ENCODE assay signal across 25 cellular contexts in genomic region chr5:53590759-53591158, GRCh38.
"Had no signal": no experiment of that assay in that cellular context is flagged by ENCODE, and none has a peak within 500 bp of the region (broad histone marks: within the 10 kb centered on the region; RNA-seq: fewer than 3 reads in every experiment).

No MANE protein-coding gene starts in this region.

- ATAC-seq: activated CD8-positive, alpha-beta memory T cell treated with anti-CD3 and anti-CD28 coated beads, Interleukin-2, amount 10 ng/mL, durations not matched to agents 7 days and 5 days; activated naive CD4-positive, alpha-beta T cell treated with anti-CD3 and anti-CD28 coated beads, Interleukin-2, amount 50 U/mL, for 72 hours; activated naive CD8-positive, alpha-beta T cell treated with anti-CD3 and anti-CD28 coated beads, Interleukin-2, amount 50 U/mL, for 24 hours; WTC11 had no signal

- DNase-seq: activated CD4-positive, alpha-beta T cell treated with anti-CD3 and anti-CD28 coated beads for 48 hours; activated CD4-positive, alpha-beta T cell treated with anti-CD3 and anti-CD28 coated beads, Interleukin-2, amount 50 U/mL, for 48 hours; activated CD4-positive, CD25-positive, alpha-beta regulatory T cell treated with anti-CD3 and anti-CD28 coated beads, Interleukin-2, amount 50 U/mL, for 72 hours; activated CD8-positive, alpha-beta memory T cell treated with anti-CD3 and anti-CD28 coated beads, Interleukin-2, amount 10 ng/mL, durations not matched to agents 7 days and 5 days; activated effector memory CD4-positive, alpha-beta T cell treated with Interleukin-2 at 50 U/mL for 16 hours; activated naive CD4-positive, alpha-beta T cell; activated naive CD8-positive, alpha-beta T cell treated with anti-CD3 and anti-CD28 coated beads, Interleukin-2, amount 50 U/mL, for 24 hours; activated T-cell treated with anti-CD3 and anti-CD28 coated beads, Interleukin-2, amount 50 U/mL, for 24 hours; amygdala; NCI-H1048; NCI-H1694; NCI-H2029; NCI-H2107; NCI-H2171 treated with DMSO at 0.1 percent for 48 hours; NCI-H226; NCI-H526; NCI-H82; PC-9; SHP77 treated with DMSO at 0.1 percent for 48 hours had no signal

- H3K4me3 Mint-ChIP-seq: activated CD8-positive, alpha-beta memory T cell treated with anti-CD3 and anti-CD28 coated beads, Interleukin-2, amount 10 ng/mL, durations not matched to agents 7 days and 5 days; activated naive CD8-positive, alpha-beta T cell treated with anti-CD3 and anti-CD28 coated beads, Interleukin-2, amount 50 U/mL, for 24 hours; activated T-cell treated with anti-CD3 and anti-CD28 coated beads, Interleukin-2, amount 50 U/mL, for 24 hours; activated T-helper 1 cell treated with anti-CD3 and anti-CD28 coated beads, Interleukin-12 subunit alpha, Interleukin-12 subunit beta, Interleukin-2, Interleukin-4 antibody, amounts not matched to agents 30 ng/mL and 10 ng/mL and 1 ng/mL, durations not matched to agents 14 hours and 24 hours and 36 hours; brain; central memory CD8-positive, alpha-beta T cell; T-helper 1 cell treated with Interleukin-12 subunit alpha and Interleukin-12 subunit beta and Interleukin-4 antibody, amounts not matched to agents 30 μg/mL and 1 μg/mL, for 36 hours; WTC11 had no signal

- H3K9me3 Mint-ChIP-seq: activated naive CD8-positive, alpha-beta T cell treated with anti-CD3 and anti-CD28 coated beads, Interleukin-2, amount 50 U/mL, for 24 hours; activated T-cell treated with anti-CD3 and anti-CD28 coated beads, Interleukin-2, amount 50 U/mL, for 24 hours; activated T-helper 1 cell treated with anti-CD3 and anti-CD28 coated beads, Interleukin-12 subunit alpha, Interleukin-12 subunit beta, Interleukin-2, Interleukin-4 antibody, amounts not matched to agents 30 ng/mL and 10 ng/mL and 1 ng/mL, durations not matched to agents 14 hours and 24 hours and 36 hours; central memory CD8-positive, alpha-beta T cell; T-helper 1 cell treated with Interleukin-12 subunit alpha and Interleukin-12 subunit beta and Interleukin-4 antibody, amounts not matched to agents 30 μg/mL and 1 μg/mL, for 36 hours had no signal

- H3K4me1 Mint-ChIP-seq: WTC11 had no signal

- H3K27me3 Mint-ChIP-seq: activated CD8-positive, alpha-beta memory T cell treated with anti-CD3 and anti-CD28 coated beads, Interleukin-2, amount 10 ng/mL, durations not matched to agents 7 days and 5 days; activated naive CD8-positive, alpha-beta T cell treated with anti-CD3 and anti-CD28 coated beads, Interleukin-2, amount 50 U/mL, for 24 hours; activated T-cell treated with anti-CD3 and anti-CD28 coated beads, Interleukin-2, amount 50 U/mL, for 24 hours; brain; central memory CD8-positive, alpha-beta T cell had no signal

- H3K36me3 Mint-ChIP-seq: activated naive CD4-positive, alpha-beta T cell treated with anti-CD3 and anti-CD28 coated beads, Interleukin-2, amount 50 U/mL, for 72 hours; WTC11 had no signal

- H3K27ac Mint-ChIP-seq: activated CD8-positive, alpha-beta memory T cell treated with anti-CD3 and anti-CD28 coated beads, Interleukin-2, amount 10 ng/mL, durations not matched to agents 7 days and 5 days; activated naive CD4-positive, alpha-beta T cell treated with anti-CD3 and anti-CD28 coated beads, Interleukin-2, amount 50 U/mL, for 72 hours; activated naive CD8-positive, alpha-beta T cell treated with anti-CD3 and anti-CD28 coated beads, Interleukin-2, amount 50 U/mL, for 24 hours; activated T-cell treated with anti-CD3 and anti-CD28 coated beads, Interleukin-2, amount 50 U/mL, for 24 hours; activated T-helper 1 cell treated with anti-CD3 and anti-CD28 coated beads, Interleukin-12 subunit alpha, Interleukin-12 subunit beta, Interleukin-2, Interleukin-4 antibody, amounts not matched to agents 30 ng/mL and 10 ng/mL and 1 ng/mL, durations not matched to agents 14 hours and 24 hours and 36 hours; brain; T-helper 1 cell treated with Interleukin-12 subunit alpha and Interleukin-12 subunit beta and Interleukin-4 antibody, amounts not matched to agents 30 μg/mL and 1 μg/mL, for 36 hours; WTC11 had no signal
